In genomic region chr7:116799912-116800311, GRCh38 we compare ENCODE assay signal across 2 cellular contexts.
TF ChIP-seq lines count a peak whose summit lies in the region.

No MANE protein-coding gene starts in this region.

TF ChIP-seq in HCT116, 20 proteins besides CTCF, POLR2A, EP300 and RAD21 (continued from another document):
- TF ChIP-seq, protein P1, sequence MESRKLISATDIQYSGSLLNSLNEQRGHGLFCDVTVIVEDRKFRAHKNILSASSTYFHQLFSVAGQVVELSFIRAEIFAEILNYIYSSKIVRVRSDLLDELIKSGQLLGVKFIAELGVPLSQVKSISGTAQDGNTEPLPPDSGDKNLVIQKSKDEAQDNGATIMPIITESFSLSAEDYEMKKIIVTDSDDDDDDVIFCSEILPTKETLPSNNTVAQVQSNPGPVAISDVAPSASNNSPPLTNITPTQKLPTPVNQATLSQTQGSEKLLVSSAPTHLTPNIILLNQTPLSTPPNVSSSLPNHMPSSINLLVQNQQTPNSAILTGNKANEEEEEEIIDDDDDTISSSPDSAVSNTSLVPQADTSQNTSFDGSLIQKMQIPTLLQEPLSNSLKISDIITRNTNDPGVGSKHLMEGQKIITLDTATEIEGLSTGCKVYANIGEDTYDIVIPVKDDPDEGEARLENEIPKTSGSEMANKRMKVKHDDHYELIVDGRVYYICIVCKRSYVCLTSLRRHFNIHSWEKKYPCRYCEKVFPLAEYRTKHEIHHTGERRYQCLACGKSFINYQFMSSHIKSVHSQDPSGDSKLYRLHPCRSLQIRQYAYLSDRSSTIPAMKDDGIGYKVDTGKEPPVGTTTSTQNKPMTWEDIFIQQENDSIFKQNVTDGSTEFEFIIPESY (IDR thresholded peaks at IDR 0.05; ENCODE audit: extremely low read depth, insufficient replicate concordance, low read length), result no peak
- TF ChIP-seq MAX (IDR thresholded peaks at IDR 0.05), result no peak
- TF ChIP-seq ZFX (IDR thresholded peaks at IDR 0.05), result no peak
- TF ChIP-seq POLR2AphosphoS5 (IDR thresholded peaks at IDR 0.05; ENCODE audit: low read depth, low read length), result 0 out of 2 replicates have a peak, but pooled peaks have one; percentile 33
- peak; percentile 22; the same call in 1 of the 2 replicates for TF ChIP-seq SIN3A (IDR thresholded peaks at IDR 0.05; ENCODE audit: low read depth)

TF ChIP-seq in GM23338, 12 proteins besides CTCF, POLR2A, EP300 and RAD21 (continued from another document):
- TF ChIP-seq, protein P2, sequence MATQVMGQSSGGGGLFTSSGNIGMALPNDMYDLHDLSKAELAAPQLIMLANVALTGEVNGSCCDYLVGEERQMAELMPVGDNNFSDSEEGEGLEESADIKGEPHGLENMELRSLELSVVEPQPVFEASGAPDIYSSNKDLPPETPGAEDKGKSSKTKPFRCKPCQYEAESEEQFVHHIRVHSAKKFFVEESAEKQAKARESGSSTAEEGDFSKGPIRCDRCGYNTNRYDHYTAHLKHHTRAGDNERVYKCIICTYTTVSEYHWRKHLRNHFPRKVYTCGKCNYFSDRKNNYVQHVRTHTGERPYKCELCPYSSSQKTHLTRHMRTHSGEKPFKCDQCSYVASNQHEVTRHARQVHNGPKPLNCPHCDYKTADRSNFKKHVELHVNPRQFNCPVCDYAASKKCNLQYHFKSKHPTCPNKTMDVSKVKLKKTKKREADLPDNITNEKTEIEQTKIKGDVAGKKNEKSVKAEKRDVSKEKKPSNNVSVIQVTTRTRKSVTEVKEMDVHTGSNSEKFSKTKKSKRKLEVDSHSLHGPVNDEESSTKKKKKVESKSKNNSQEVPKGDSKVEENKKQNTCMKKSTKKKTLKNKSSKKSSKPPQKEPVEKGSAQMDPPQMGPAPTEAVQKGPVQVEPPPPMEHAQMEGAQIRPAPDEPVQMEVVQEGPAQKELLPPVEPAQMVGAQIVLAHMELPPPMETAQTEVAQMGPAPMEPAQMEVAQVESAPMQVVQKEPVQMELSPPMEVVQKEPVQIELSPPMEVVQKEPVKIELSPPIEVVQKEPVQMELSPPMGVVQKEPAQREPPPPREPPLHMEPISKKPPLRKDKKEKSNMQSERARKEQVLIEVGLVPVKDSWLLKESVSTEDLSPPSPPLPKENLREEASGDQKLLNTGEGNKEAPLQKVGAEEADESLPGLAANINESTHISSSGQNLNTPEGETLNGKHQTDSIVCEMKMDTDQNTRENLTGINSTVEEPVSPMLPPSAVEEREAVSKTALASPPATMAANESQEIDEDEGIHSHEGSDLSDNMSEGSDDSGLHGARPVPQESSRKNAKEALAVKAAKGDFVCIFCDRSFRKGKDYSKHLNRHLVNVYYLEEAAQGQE (IDR thresholded peaks at IDR 0.05; ENCODE audit: unreplicated experiment), result no peak
- TF ChIP-seq POLR2AphosphoS5 (IDR thresholded peaks at IDR 0.05; ENCODE audit: low read depth), result no peak
- no peak for TF ChIP-seq CREB1 (CRISPR knock-in tag; IDR thresholded peaks at IDR 0.05; ENCODE audit: low read depth)
- TF ChIP-seq EZH2 (IDR thresholded peaks at IDR 0.05; ENCODE audit: low read depth, unreplicated experiment), result no peak
- no peak for TF ChIP-seq NANOG (IDR thresholded peaks at IDR 0.05; ENCODE audit: borderline replicate concordance)
- TF ChIP-seq EZH2phosphoT487 (IDR thresholded peaks at IDR 0.05; ENCODE audit: unreplicated experiment), result no peak
- TF ChIP-seq ZNF462 (CRISPR knock-in tag; IDR thresholded peaks at IDR 0.05), result no peak
